Comparison of ENCODE assay signal across 1 cellular context in the genomic region with DNA sequence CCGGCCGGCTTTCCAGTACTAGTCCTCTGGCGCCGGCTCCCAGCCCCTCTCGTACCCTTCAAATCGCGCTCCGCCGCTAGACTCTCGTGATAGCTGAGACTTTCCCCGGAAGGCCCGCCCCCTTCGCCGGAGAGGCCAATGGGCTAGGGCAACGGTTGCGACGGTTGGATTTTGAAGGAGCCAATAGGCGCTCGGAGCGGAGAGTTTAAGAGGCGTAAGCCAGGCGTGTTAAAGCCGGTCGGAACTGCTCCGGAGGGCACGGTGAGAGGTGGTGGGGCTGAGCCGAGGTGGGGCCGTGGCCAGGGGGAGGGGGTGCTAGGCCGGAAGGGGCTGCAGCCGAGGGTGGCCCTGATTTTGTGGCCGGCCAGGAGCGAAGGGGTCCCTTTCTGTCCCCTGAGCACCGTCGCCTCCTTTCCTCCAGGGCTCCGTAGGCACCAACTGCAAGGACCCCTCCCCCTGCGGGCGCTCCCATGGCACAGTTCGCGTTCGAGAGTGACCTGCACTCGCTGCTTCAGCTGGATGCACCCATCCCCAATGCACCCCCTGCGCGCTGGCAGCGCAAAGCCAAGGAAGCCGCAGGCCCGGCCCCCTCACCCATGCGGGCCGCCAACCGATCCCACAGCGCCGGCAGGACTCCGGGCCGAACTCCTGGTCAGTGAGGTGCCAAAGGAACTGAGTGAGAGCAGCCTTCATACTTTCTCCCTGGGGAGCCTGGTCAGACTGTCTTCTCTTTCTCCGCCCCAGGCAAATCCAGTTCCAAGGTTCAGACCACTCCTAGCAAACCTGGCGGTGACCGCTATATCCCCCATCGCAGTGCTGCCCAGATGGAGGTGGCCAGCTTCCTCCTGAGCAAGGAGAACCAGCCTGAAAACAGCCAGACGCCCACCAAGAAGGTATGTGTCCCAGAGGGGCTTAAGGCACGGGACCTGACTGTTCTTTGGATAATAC.
TF ChIP-seq lines count a peak whose summit lies in the region.

CDC20 (plus strand) TSS at position 236 of the 948 bp plus-strand sequence; CDS start at position 471, 235 bp downstream.

TF ChIP-seq in HepG2, 621 proteins besides CTCF, POLR2A, EP300 and RAD21 (continued from another document and continues in another):
- TF ChIP-seq AKNA (CRISPR knock-in tag; IDR thresholded peaks at IDR 0.05; ENCODE audit: borderline replicate concordance) (no peak), THRA (CRISPR knock-in tag; IDR thresholded peaks at IDR 0.05; ENCODE audit: borderline replicate concordance) (no peak), ZMYM3 (CRISPR knock-in tag; IDR thresholded peaks at IDR 0.05) (no peak), ZNF841 (CRISPR knock-in tag; IDR thresholded peaks at IDR 0.05; ENCODE audit: borderline replicate concordance) (peak; percentile 82; the same call in 1 of the 2 replicates), FOXP1 (IDR thresholded peaks at IDR 0.05) (no peak), FOXP1 (CRISPR knock-in tag; IDR thresholded peaks at IDR 0.05) (no peak), ERF (CRISPR knock-in tag; IDR thresholded peaks at IDR 0.05) (0 out of 2 replicates have a peak, but pooled peaks have one; percentile 8), PHF21A (CRISPR knock-in tag; IDR thresholded peaks at IDR 0.05) (peak; percentile 80), RFX3 (CRISPR knock-in tag; IDR thresholded peaks at IDR 0.05) (no peak), ZNF34 (CRISPR knock-in tag; IDR thresholded peaks at IDR 0.05; ENCODE audit: borderline replicate concordance) (no peak), TOE1 (CRISPR knock-in tag; IDR thresholded peaks at IDR 0.05) (no peak), HOXA7 (CRISPR knock-in tag; IDR thresholded peaks at IDR 0.05) (0 out of 2 replicates have a peak, but pooled peaks have one; percentile 86), SSRP1 (CRISPR knock-in tag; IDR thresholded peaks at IDR 0.05) (no peak), CHD4 (IDR thresholded peaks at IDR 0.05; ENCODE audit: borderline replicate concordance, low read length) (no peak), BCL6 (CRISPR knock-in tag; IDR thresholded peaks at IDR 0.05) (no peak), ZNF674 (CRISPR knock-in tag; IDR thresholded peaks at IDR 0.05; ENCODE audit: low read depth) (0 out of 2 replicates have a peak, but pooled peaks have one; percentile 68), MATR3 (CRISPR knock-in tag; IDR thresholded peaks at IDR 0.05) (no peak), ZNF891 (CRISPR knock-in tag; IDR thresholded peaks at IDR 0.05) (no peak), ZNF263 (CRISPR knock-in tag; IDR thresholded peaks at IDR 0.05) (no peak), ZNF121 (CRISPR knock-in tag; IDR thresholded peaks at IDR 0.05) (no peak), CBX5 (CRISPR knock-in tag; IDR thresholded peaks at IDR 0.05; ENCODE audit: borderline replicate concordance) (no peak; the same call in 1 of the 2 replicates), ATRX (CRISPR knock-in tag; IDR thresholded peaks at IDR 0.05; ENCODE audit: borderline replicate concordance) (no peak), CENPT (CRISPR knock-in tag; IDR thresholded peaks at IDR 0.05; ENCODE audit: low read depth) (peak; percentile 82; the same call in 1 of the 2 replicates), TP53 (CRISPR knock-in tag; conservative IDR thresholded peaks at IDR 0.05) (no peak), SATB2 (CRISPR knock-in tag; IDR thresholded peaks at IDR 0.05) (0 out of 2 replicates have a peak, but pooled peaks have one; percentile 46), SALL2 (CRISPR knock-in tag; IDR thresholded peaks at IDR 0.05) (no peak), ZFY (CRISPR knock-in tag; IDR thresholded peaks at IDR 0.05) (no peak), ATF7-NPFF (CRISPR knock-in tag; IDR thresholded peaks at IDR 0.05; ENCODE audit: low read depth) (peak; percentile 98), PCBP1 (IDR thresholded peaks at IDR 0.05; ENCODE audit: borderline replicate concordance, low read depth, low read length) (peak; percentile 72; the same call in 1 of the 2 replicates), MIER2 (CRISPR knock-in tag; IDR thresholded peaks at IDR 0.05) (no peak), IRX3 (CRISPR knock-in tag; IDR thresholded peaks at IDR 0.05; ENCODE audit: borderline replicate concordance, low read depth) (peak; percentile 68; the same call in 1 of the 2 replicates), ZNF605 (CRISPR knock-in tag; IDR thresholded peaks at IDR 0.05) (peak; percentile 26; the same call in 1 of the 2 replicates), SRF (IDR thresholded peaks at IDR 0.05; ENCODE audit: low read depth, low read length) (no peak), ZNF850 (CRISPR knock-in tag; conservative IDR thresholded peaks at IDR 0.05) (no peak), THAP11 (CRISPR knock-in tag; IDR thresholded peaks at IDR 0.05) (peak; percentile 77), ZNF562 (CRISPR knock-in tag; IDR thresholded peaks at IDR 0.05; ENCODE audit: borderline replicate concordance) (peak; percentile 40; the same call in 1 of the 2 replicates), ZNF329 (CRISPR knock-in tag; IDR thresholded peaks at IDR 0.05; ENCODE audit: low read depth) (no peak), FIP1L1 (IDR thresholded peaks at IDR 0.05; ENCODE audit: borderline replicate concordance, insufficient read depth, low read depth, low read length) (no peak), ZNF30 (CRISPR knock-in tag; IDR thresholded peaks at IDR 0.05) (no peak)
- TF ChIP-seq, protein P1, sequence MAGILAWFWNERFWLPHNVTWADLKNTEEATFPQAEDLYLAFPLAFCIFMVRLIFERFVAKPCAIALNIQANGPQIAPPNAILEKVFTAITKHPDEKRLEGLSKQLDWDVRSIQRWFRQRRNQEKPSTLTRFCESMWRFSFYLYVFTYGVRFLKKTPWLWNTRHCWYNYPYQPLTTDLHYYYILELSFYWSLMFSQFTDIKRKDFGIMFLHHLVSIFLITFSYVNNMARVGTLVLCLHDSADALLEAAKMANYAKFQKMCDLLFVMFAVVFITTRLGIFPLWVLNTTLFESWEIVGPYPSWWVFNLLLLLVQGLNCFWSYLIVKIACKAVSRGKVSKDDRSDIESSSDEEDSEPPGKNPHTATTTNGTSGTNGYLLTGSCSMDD (CRISPR knock-in tag; IDR thresholded peaks at IDR 0.05) = no peak
- TF ChIP-seq, protein P2, sequence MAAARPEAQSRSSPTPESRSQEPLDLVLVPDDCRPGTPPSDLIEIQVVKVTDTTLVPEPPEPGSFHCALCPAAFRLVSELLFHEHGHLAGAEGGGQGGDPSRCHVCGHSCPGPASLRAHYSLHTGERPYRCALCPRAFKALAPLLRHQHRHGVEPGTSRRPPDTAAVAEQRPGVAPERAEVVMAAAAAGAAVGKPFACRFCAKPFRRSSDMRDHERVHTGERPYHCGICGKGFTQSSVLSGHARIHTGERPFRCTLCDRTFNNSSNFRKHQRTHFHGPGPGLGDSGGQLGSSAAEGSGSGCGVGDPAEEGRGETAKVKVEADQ (CRISPR knock-in tag; IDR thresholded peaks at IDR 0.05; ENCODE audit: borderline replicate concordance) = no peak
- TF ChIP-seq, protein P3, sequence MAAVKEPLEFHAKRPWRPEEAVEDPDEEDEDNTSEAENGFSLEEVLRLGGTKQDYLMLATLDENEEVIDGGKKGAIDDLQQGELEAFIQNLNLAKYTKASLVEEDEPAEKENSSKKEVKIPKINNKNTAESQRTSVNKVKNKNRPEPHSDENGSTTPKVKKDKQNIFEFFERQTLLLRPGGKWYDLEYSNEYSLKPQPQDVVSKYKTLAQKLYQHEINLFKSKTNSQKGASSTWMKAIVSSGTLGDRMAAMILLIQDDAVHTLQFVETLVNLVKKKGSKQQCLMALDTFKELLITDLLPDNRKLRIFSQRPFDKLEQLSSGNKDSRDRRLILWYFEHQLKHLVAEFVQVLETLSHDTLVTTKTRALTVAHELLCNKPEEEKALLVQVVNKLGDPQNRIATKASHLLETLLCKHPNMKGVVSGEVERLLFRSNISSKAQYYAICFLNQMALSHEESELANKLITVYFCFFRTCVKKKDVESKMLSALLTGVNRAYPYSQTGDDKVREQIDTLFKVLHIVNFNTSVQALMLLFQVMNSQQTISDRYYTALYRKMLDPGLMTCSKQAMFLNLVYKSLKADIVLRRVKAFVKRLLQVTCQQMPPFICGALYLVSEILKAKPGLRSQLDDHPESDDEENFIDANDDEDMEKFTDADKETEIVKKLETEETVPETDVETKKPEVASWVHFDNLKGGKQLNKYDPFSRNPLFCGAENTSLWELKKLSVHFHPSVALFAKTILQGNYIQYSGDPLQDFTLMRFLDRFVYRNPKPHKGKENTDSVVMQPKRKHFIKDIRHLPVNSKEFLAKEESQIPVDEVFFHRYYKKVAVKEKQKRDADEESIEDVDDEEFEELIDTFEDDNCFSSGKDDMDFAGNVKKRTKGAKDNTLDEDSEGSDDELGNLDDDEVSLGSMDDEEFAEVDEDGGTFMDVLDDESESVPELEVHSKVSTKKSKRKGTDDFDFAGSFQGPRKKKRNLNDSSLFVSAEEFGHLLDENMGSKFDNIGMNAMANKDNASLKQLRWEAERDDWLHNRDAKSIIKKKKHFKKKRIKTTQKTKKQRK (IDR thresholded peaks at IDR 0.05; ENCODE audit: low read length) = no peak
- TF ChIP-seq, protein P4, sequence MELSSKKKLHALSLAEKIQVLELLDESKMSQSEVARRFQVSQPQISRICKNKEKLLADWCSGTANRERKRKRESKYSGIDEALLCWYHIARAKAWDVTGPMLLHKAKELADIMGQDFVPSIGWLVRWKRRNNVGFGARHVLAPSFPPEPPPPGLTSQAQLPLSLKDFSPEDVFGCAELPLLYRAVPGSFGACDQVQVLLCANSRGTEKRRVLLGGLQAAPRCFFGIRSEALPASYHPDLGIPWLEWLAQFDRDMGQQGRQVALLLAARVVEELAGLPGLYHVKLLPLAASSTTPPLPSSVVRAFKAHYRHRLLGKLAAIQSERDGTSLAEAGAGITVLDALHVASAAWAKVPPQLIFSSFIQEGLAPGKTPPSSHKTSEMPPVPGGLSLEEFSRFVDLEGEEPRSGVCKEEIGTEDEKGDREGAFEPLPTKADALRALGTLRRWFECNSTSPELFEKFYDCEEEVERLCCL (CRISPR knock-in tag; IDR thresholded peaks at IDR 0.05; ENCODE audit: borderline replicate concordance) = no peak
- TF ChIP-seq, protein P5, sequence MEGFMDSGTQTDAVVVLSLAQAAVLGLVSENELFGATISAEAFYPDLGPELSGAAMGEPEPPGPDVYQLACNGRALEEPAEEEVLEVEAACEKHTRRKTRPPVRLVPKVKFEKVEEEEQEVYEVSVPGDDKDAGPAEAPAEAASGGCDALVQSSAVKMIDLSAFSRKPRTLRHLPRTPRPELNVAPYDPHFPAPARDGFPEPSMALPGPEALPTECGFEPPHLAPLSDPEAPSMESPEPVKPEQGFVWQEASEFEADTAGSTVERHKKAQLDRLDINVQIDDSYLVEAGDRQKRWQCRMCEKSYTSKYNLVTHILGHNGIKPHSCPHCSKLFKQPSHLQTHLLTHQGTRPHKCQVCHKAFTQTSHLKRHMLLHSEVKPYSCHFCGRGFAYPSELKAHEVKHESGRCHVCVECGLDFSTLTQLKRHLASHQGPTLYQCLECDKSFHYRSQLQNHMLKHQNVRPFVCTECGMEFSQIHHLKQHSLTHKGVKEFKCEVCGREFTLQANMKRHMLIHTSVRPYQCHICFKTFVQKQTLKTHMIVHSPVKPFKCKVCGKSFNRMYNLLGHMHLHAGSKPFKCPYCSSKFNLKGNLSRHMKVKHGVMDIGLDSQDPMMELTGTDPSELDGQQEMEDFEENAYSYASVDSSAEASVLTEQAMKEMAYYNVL (CRISPR knock-in tag; IDR thresholded peaks at IDR 0.05; ENCODE audit: borderline replicate concordance) = no peak
